8 cellular contexts compared by ENCODE assay signal in the genomic region with DNA sequence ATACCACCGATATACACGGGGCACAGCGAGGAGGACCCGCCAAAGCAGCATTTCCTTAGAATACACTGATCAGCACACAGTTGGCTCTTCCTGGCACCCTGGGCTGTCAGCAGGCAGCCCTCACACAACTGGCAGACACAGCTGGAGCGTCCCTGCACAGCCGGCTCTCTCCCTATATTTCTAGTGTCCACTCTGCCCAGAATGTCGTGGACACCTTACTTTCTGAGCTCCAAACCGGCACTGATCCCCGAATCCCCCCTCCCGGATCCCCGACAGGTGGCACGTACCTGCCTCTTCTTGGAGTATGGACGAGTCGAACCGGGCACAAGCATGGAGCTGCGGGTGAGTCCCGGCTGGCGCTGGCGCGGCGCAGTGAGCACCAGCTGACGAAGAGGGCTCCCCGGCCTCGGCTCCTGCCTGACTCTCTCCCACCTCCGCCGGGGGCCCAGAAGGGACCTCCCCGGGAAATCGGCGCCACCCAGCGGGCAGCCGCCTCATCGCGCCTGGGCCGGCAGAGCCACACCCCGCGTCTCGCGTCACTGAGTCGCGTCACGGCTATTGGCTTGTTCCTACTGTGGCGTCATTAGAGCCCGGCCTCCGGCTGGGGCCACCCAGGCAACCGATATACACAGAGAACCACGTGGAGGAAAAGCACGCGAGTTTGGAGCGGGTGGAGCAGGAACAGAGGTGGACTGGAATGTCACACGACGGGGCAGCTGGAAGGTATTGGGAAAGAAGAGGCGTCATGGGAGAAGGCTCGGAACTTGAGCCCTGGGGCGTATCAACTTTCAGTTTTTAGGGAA. TPM values are rescaled to one million over a fixed set of nuclear protein-coding genes. Genes with fewer than 3 reads are reported as not detected.
DNase-seq lines count a peak whose midpoint lies in the region; ATAC-seq, FAIRE-seq and TF ChIP-seq lines count a peak whose summit lies in the region.

A gene with protein sequence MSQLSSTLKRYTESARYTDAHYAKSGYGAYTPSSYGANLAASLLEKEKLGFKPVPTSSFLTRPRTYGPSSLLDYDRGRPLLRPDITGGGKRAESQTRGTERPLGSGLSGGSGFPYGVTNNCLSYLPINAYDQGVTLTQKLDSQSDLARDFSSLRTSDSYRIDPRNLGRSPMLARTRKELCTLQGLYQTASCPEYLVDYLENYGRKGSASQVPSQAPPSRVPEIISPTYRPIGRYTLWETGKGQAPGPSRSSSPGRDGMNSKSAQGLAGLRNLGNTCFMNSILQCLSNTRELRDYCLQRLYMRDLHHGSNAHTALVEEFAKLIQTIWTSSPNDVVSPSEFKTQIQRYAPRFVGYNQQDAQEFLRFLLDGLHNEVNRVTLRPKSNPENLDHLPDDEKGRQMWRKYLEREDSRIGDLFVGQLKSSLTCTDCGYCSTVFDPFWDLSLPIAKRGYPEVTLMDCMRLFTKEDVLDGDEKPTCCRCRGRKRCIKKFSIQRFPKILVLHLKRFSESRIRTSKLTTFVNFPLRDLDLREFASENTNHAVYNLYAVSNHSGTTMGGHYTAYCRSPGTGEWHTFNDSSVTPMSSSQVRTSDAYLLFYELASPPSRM (minus strand): TSS at position 505 of the 803 bp plus-strand sequence. CDS start 8,210 bp downstream, outside the sequence.

- peak within 1 kb of the TSS in 18 of 21 experiments; percentile 10 to 85 (median 50) for H3K27ac ChIP-seq in skin epidermis

- H3K27me3 ChIP-seq in bronchial epithelial cell (ENCODE audit: control insufficient read depth, insufficient read depth, low read length) = no peaks in the 10 kb centered on the region

- DNase-seq in AG08395 (ENCODE audit: low spot score) (peak; percentile 97), NCI-H2227 treated with DMSO at 0.1 percent for 48 hours (lab: John Stamatoyannopoulos, UW) (peak; percentile 86), WTC11 (ENCODE audit: low spot score) (peak; percentile 98), bronchial epithelial cell (ENCODE audit: low read depth) (peak; percentile 95), iPS-NIHi11 (ENCODE audit: low spot score) (peak; percentile 95)

- H3K36me3 Mint-ChIP-seq in WTC11 = no peaks in the 10 kb centered on the region

- H3K9me3 Mint-ChIP-seq in WTC11 = no peaks in the 10 kb centered on the region

- CTCF ChIA-PET in WTC11 (lab: Charles Lee) = interaction anchor here (0.6 to 12.9 kb wide), 29 partner anchors 8 to 922 kb away, joined by 3 to 262 read pairs (median 4); a partner anchor contains a TSS

- POLR2A ChIA-PET in WTC11 (lab: Charles Lee) = interaction anchor here (0.6 to 1.5 kb wide), 5 partner anchors 20 to 35 kb away, joined by 3 to 5 read pairs (median 4); no protein-coding TSS in a partner anchor

- ATAC-seq in GM18907 (IDR thresholded peaks at IDR 0.05; ENCODE audit: unreplicated experiment) = peak; percentile 97
- peak; percentile 96 for ATAC-seq in HG03175 (IDR thresholded peaks at IDR 0.05; ENCODE audit: unreplicated experiment)
- ATAC-seq in WTC11 = peak; percentile 83

- H3K27me3 Mint-ChIP-seq in WTC11 (ENCODE audit: low read depth) = peaks cover 20% of the 10 kb centered on the region

- H3K4me3 ChIP-seq in bronchial epithelial cell (ENCODE audit: low read depth, low read length) = peak within 1 kb of the TSS; percentile 47
- H3K4me3 ChIP-seq in skin epidermis = peak within 1 kb of the TSS; percentile 27 to 46 (median 36)

- TF ChIP-seq CTCF in WTC11 (IDR thresholded peaks at IDR 0.05) (peak; percentile 24; the same call in 1 of the 2 replicates), bronchial epithelial cell (IDR thresholded peaks at IDR 0.05; ENCODE audit: insufficient read depth, low read length, severe bottlenecking) (peak; percentile 94)

- H3K36me3 ChIP-seq in bronchial epithelial cell (ENCODE audit: control insufficient read depth, insufficient read depth, low read length) = no peaks in the 10 kb centered on the region

- no peak within 1 kb of the TSS for H3K4me3 Mint-ChIP-seq in WTC11

- no peak for FAIRE-seq in bronchial epithelial cell (lab: Jason Lieb, UNC)

- peaks cover 40% of the 10 kb centered on the region for H3K4me1 Mint-ChIP-seq in WTC11

- H3K27ac Mint-ChIP-seq in WTC11 = peak within 1 kb of the TSS; percentile 12; the same call in 1 of the 2 replicates

TF ChIP-seq in WTC11, 78 proteins besides CTCF, POLR2A, EP300 and RAD21 (continues in another document):
- TF ChIP-seq EMX1 (CRISPR knock-in tag; IDR thresholded peaks at IDR 0.05) = no peak
- TF ChIP-seq TCF7 (CRISPR knock-in tag; IDR thresholded peaks at IDR 0.05; ENCODE audit: low read depth) = no peak
- peak; percentile 98 for TF ChIP-seq FOXK1 (CRISPR knock-in tag; IDR thresholded peaks at IDR 0.05)
- no peak for TF ChIP-seq ZNF416 (CRISPR knock-in tag; IDR thresholded peaks at IDR 0.05)
- no peak for TF ChIP-seq SMAD4 (CRISPR knock-in tag; IDR thresholded peaks at IDR 0.05)
- TF ChIP-seq, protein P1, sequence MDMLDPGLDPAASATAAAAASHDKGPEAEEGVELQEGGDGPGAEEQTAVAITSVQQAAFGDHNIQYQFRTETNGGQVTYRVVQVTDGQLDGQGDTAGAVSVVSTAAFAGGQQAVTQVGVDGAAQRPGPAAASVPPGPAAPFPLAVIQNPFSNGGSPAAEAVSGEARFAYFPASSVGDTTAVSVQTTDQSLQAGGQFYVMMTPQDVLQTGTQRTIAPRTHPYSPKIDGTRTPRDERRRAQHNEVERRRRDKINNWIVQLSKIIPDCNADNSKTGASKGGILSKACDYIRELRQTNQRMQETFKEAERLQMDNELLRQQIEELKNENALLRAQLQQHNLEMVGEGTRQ (CRISPR knock-in tag; IDR thresholded peaks at IDR 0.05) = peak; percentile 68
- no peak for TF ChIP-seq CBFB (CRISPR knock-in tag; IDR thresholded peaks at IDR 0.05; ENCODE audit: low read depth)
- TF ChIP-seq, protein P2, sequence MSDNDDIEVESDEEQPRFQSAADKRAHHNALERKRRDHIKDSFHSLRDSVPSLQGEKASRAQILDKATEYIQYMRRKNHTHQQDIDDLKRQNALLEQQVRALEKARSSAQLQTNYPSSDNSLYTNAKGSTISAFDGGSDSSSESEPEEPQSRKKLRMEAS (CRISPR knock-in tag; IDR thresholded peaks at IDR 0.05) = peak; percentile 95
- TF ChIP-seq GTF2I (CRISPR knock-in tag; conservative IDR thresholded peaks at IDR 0.05) = no peak
- no peak for TF ChIP-seq HMGA2 (CRISPR knock-in tag; IDR thresholded peaks at IDR 0.05)
- peak; percentile 86 for TF ChIP-seq ZNF423 (CRISPR knock-in tag; IDR thresholded peaks at IDR 0.05)
- TF ChIP-seq, protein P3, sequence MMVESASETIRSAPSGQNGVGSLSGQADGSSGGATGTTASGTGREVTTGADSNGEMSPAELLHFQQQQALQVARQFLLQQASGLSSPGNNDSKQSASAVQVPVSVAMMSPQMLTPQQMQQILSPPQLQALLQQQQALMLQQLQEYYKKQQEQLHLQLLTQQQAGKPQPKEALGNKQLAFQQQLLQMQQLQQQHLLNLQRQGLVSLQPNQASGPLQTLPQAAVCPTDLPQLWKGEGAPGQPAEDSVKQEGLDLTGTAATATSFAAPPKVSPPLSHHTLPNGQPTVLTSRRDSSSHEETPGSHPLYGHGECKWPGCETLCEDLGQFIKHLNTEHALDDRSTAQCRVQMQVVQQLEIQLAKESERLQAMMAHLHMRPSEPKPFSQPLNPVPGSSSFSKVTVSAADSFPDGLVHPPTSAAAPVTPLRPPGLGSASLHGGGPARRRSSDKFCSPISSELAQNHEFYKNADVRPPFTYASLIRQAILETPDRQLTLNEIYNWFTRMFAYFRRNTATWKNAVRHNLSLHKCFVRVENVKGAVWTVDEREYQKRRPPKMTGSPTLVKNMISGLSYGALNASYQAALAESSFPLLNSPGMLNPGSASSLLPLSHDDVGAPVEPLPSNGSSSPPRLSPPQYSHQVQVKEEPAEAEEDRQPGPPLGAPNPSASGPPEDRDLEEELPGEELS (CRISPR knock-in tag; IDR thresholded peaks at IDR 0.05) = no peak
- no peak for TF ChIP-seq ZNF121 (CRISPR knock-in tag; IDR thresholded peaks at IDR 0.05)
- no peak for TF ChIP-seq NR2C2 (CRISPR knock-in tag; IDR thresholded peaks at IDR 0.05)
- TF ChIP-seq, protein P4, sequence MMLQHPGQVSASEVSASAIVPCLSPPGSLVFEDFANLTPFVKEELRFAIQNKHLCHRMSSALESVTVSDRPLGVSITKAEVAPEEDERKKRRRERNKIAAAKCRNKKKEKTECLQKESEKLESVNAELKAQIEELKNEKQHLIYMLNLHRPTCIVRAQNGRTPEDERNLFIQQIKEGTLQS (CRISPR knock-in tag; conservative IDR thresholded peaks at IDR 0.05) = no peak
- TF ChIP-seq, protein P5, sequence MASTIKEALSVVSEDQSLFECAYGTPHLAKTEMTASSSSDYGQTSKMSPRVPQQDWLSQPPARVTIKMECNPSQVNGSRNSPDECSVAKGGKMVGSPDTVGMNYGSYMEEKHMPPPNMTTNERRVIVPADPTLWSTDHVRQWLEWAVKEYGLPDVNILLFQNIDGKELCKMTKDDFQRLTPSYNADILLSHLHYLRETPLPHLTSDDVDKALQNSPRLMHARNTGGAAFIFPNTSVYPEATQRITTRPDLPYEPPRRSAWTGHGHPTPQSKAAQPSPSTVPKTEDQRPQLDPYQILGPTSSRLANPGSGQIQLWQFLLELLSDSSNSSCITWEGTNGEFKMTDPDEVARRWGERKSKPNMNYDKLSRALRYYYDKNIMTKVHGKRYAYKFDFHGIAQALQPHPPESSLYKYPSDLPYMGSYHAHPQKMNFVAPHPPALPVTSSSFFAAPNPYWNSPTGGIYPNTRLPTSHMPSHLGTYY (CRISPR knock-in tag; IDR thresholded peaks at IDR 0.05) = no peak
- TF ChIP-seq ZNF263 (CRISPR knock-in tag; IDR thresholded peaks at IDR 0.05; ENCODE audit: low read depth) = no peak
- no peak for TF ChIP-seq ESRRA (CRISPR knock-in tag; IDR thresholded peaks at IDR 0.05; ENCODE audit: borderline replicate concordance)
- TF ChIP-seq ZNF396 (CRISPR knock-in tag; IDR thresholded peaks at IDR 0.05; ENCODE audit: borderline replicate concordance) = no peak
- TF ChIP-seq RORB (CRISPR knock-in tag; IDR thresholded peaks at IDR 0.05) = no peak
- no peak for TF ChIP-seq TP53 (CRISPR knock-in tag; IDR thresholded peaks at IDR 0.05)
- TF ChIP-seq SP1 (CRISPR knock-in tag; conservative IDR thresholded peaks at IDR 0.05) = peak; percentile 95
- no peak for TF ChIP-seq ETV6 (CRISPR knock-in tag; IDR thresholded peaks at IDR 0.05)
- no peak for TF ChIP-seq KAT7 (CRISPR knock-in tag; IDR thresholded peaks at IDR 0.05; ENCODE audit: borderline replicate concordance)

RNA-seq across cellular contexts. Expression of the gene that starts here (rescaled TPM):
- total RNA-seq in WTC11 (2021) = 7.3 to 8.2 TPM (median 8.0 TPM) in 3 replicates
- 0.26 and 1.2 TPM in 2 replicates for total RNA-seq in bronchial epithelial cell

Comparison
In these comparisons a context has a peak if more than half of its experiments do, and no peak if none do; other contexts are left out.
1. Peak in every context shown above with its lines: DNase-seq, ATAC-seq, H3K4me3 ChIP-seq and H3K27ac ChIP-seq.